Comparison of ENCODE assay signal across 14 cellular contexts in genomic region chr2:73897240-73897583, GRCh38. TPM values are rescaled to one million over a fixed set of nuclear protein-coding genes. Genes with fewer than 3 reads are reported as not detected.
A peak's percentile ranks its signal among the peaks of the same experiment; 100 is the strongest.
DNase-seq lines count a peak whose midpoint lies in the region; TF ChIP-seq lines count a peak whose summit lies in the region.
"Had no signal": no experiment of that assay in that cellular context is flagged by ENCODE, and none has a peak within 500 bp of the region (broad histone marks: within the 10 kb centered on the region; RNA-seq: fewer than 3 reads in every experiment).

No MANE protein-coding gene starts in this region.

- H3K14ac ChIP-seq in neuronal stem cell (ENCODE audit: low read length): no peak overlapping the region

- H3K36me3 ChIP-seq in neuronal stem cell (replicated peaks in 1 of 2; ENCODE audit: control insufficient read depth in 2 of 2, insufficient read depth in 2 of 2, low read length in 2 of 2): no peaks in the 10 kb centered on the region

- no peak overlapping the region for H4K91ac ChIP-seq in neuronal stem cell (ENCODE audit: low read depth, low read length, poor library complexity)

- DNase-seq in AG04450 (ENCODE audit: low read depth, low spot score) (no peak), choroid plexus epithelial cell (ENCODE audit: low read depth) (peak; percentile 40), neuronal stem cell (ENCODE audit: low spot score) (no peak), NK-92 (lab: John Stamatoyannopoulos, UW; ENCODE audit: unreplicated experiment) (no peak), SW480 (ENCODE audit: low spot score) (no peak), SIG-M5 treated with dmso at 0.1 percent for 504 hours (lab: John Stamatoyannopoulos, UW; ENCODE audit: unreplicated experiment) (no peak)
- DNase-seq in stimulated activated CD4-positive, alpha-beta T cell treated with anti-CD3 and anti-CD28 coated beads, Interleukin-4, amount 100 ng/mL, for 24 hours: no peak
- DNase-seq: DMS79 treated with DMSO at 0.1 percent for 48 hours; effector CD4-positive, alpha-beta T cell; H7; NCI-H1048; NCI-H510A had no signal

- no peak overlapping the region for H2AK5ac ChIP-seq in neuronal stem cell (ENCODE audit: low read depth, low read length)

- H3K4me2 ChIP-seq in neuronal stem cell (ENCODE audit: insufficient read depth, low read length, poor library complexity, severe bottlenecking): no peak overlapping the region

- H2AFZ ChIP-seq in neuronal stem cell (ENCODE audit: low read length): peak overlapping the region; percentile 86

- no peak overlapping the region for H3K23ac ChIP-seq in neuronal stem cell (ENCODE audit: low read depth, low read length, poor library complexity)

- H3K9ac ChIP-seq in neuronal stem cell (ENCODE audit: low read depth, low read length, poor library complexity): no peak overlapping the region

- no peak for TF ChIP-seq RAD21 in Ishikawa (IDR thresholded peaks at IDR 0.05; ENCODE audit: low read depth)

- no peak overlapping the region for H2BK5ac ChIP-seq in neuronal stem cell (ENCODE audit: low read length)

- TF ChIP-seq CTCF in AG04450 (IDR thresholded peaks at IDR 0.05; ENCODE audit: low read depth, low read length): no peak
- no peak for TF ChIP-seq CTCF in choroid plexus epithelial cell (conservative IDR thresholded peaks at IDR 0.05; ENCODE audit: low read depth, low read length)

- no peak overlapping the region for H3K27ac ChIP-seq in AG04450 (ENCODE audit: low read depth, low read length)
- H3K27ac ChIP-seq in neuronal stem cell (replicated peaks; ENCODE audit: low read length): no peak overlapping the region

- H3K18ac ChIP-seq in neuronal stem cell (ENCODE audit: low read length): no peak overlapping the region

- no peak overlapping the region for H2BK12ac ChIP-seq in neuronal stem cell (ENCODE audit: low read length)

- H2BK15ac ChIP-seq in neuronal stem cell (ENCODE audit: low read length): no peak overlapping the region

- H3K4me1 ChIP-seq in neuronal stem cell (ENCODE audit: control insufficient read depth in 2 of 2, insufficient read depth in 1 of 2, low read depth in 1 of 2, low read length in 2 of 2): peaks cover 2 to 13% of the 10 kb centered on the region in 2 donors

- H3K27me3 ChIP-seq in AG04450 (ENCODE audit: control insufficient read depth, insufficient read depth, low read length) (no peaks in the 10 kb centered on the region), neuronal stem cell (ENCODE audit: control insufficient read depth in 3 of 3, insufficient read depth in 3 of 3, low read depth in 1 of 3, low read length in 3 of 3) (peaks cover 0 to 16% (median 0%) of the 10 kb centered on the region in 3 experiments)

- POLR2A ChIA-PET in AG04450 (lab: Yijun Ruan, JAX): interaction anchor here (1.2 kb wide), 1 partner anchor 73 kb away, joined by 4 read pairs; no protein-coding TSS in a partner anchor

- H3K4me3 ChIP-seq in AG04450 (ENCODE audit: low read depth, low read length): peak overlapping the region; percentile 70
- H3K4me3 ChIP-seq in choroid plexus epithelial cell (ENCODE audit: low read depth, low read length): no peak overlapping the region
- H3K4me3 ChIP-seq in neuronal stem cell (ENCODE audit: low read length in 2 of 2): no peak overlapping the region

- no peak overlapping the region for H3K4ac ChIP-seq in neuronal stem cell (ENCODE audit: low read length)

- H3K9me3 ChIP-seq in AG04450 (ENCODE audit: control insufficient read depth, insufficient read depth, low read length) (no peaks in the 10 kb centered on the region), neuronal stem cell (replicated peaks in 1 of 2; ENCODE audit: control insufficient read depth in 2 of 2, insufficient read depth in 1 of 2, low read depth in 1 of 2, low read length in 2 of 2) (no peaks in the 10 kb centered on the region)

- H3K79me1 ChIP-seq in neuronal stem cell (ENCODE audit: low read depth, low read length): no peaks in the 10 kb centered on the region

- no peak overlapping the region for H4K8ac ChIP-seq in neuronal stem cell (ENCODE audit: low read depth, low read length)

- no peak for TF ChIP-seq EP300 in Ishikawa (IDR thresholded peaks at IDR 0.05; ENCODE audit: borderline replicate concordance)

- H2BK120ac ChIP-seq in neuronal stem cell (ENCODE audit: low read depth, low read length): no peak overlapping the region

- no CpG with 5 or more reads among the region's 4 CpGs for WGBS in neuronal stem cell (ENCODE audit: extremely low coverage in 2 of 2, insufficient read length in 2 of 2, insufficient replicate concordance in 1 of 2), 2 donors

- CTCF ChIA-PET in AG04450 (lab: Charles Lee): interaction anchor here (0.7 kb wide), 1 partner anchor 70 kb away, joined by 3 read pairs; no protein-coding TSS in a partner anchor

TF ChIP-seq in Ishikawa, 13 proteins besides CTCF, POLR2A, EP300 and RAD21:
- TF ChIP-seq CEBPB (IDR thresholded peaks at IDR 0.05) (no peak), NFIC (IDR thresholded peaks at IDR 0.05) (no peak), MAX (IDR thresholded peaks at IDR 0.05) (no peak), YY1 (IDR thresholded peaks at IDR 0.05; ENCODE audit: low read depth) (no peak), REST (IDR thresholded peaks at IDR 0.05; ENCODE audit: low read depth) (peak; percentile 16; the same call in 1 of the 2 replicates), ZBTB7A (IDR thresholded peaks at IDR 0.05; ENCODE audit: low read depth) (no peak)

RNA-seq across cellular contexts. Expression of gene ACTG2, which starts 4.4 kb away (rescaled TPM):
- polyA plus RNA-seq in AG04450 (2011; rRNA removed): 641 and 956 TPM in 2 replicates
- 1,663 and 2,074 TPM in 2 replicates for polyA minus RNA-seq in AG04450 (2011; rRNA and poly(A)+ RNA removed)
- 0.77 TPM for polyA plus RNA-seq in neuronal stem cell (2013, experiment 1 of 2)
- polyA plus RNA-seq in neuronal stem cell (2013, experiment 2 of 2): 0.73 TPM
- polyA plus RNA-seq: keratinocyte had no signal

RNA-seq across cellular contexts. Expression of gene DGUOK, which starts 29.5 kb away (rescaled TPM):
- 101 TPM in 2 replicates for polyA plus RNA-seq in AG04450 (2011; rRNA removed)
- 22.3 and 22.4 TPM in 2 replicates for polyA minus RNA-seq in AG04450 (2011; rRNA and poly(A)+ RNA removed)
- polyA plus RNA-seq in neuronal stem cell (2013, experiment 1 of 2): 175 TPM
- polyA plus RNA-seq in neuronal stem cell (2013, experiment 2 of 2): 176 TPM
